ENCODE assay signal across 1 cellular context in the genomic region with DNA sequence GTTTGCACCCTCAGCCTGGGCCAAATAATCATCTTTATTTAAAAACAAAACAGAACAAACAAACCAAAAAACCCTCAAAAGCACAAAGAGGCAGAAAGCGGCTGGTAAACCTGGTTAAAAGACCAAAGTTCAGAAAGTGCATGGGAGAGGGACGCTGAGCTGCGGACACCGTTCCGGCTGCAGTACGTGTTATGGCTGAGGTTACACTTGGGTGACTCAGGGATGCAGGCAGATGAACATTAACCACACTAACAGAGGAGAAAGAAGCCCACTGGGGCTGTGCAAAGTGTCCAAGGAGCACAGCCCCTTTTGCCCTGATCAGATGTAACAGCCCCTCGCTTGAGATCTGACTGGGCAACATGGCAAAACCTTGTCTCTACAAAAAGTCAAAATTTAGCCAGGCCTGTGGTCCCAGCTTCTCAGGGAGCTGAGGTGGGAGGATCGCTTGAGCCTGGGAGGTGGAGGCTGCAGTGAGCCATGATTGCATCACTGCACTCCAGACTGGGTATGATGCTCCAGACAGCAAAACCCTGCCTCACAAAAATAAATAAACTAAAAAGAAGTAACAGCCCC.
TF ChIP-seq lines count a peak whose summit lies in the region.

No MANE protein-coding gene starts in this region.

TF ChIP-seq in HepG2, 621 proteins besides CTCF, POLR2A, EP300 and RAD21 (continued from another document and continues in another):
- TF ChIP-seq ZBTB10 (CRISPR knock-in tag; IDR thresholded peaks at IDR 0.05; ENCODE audit: borderline replicate concordance), result no peak
- no peak for TF ChIP-seq ZNF337 (CRISPR knock-in tag; IDR thresholded peaks at IDR 0.05; ENCODE audit: borderline replicate concordance, low read depth)
- TF ChIP-seq AGO2 (optimal IDR thresholded peaks at IDR 0.05; ENCODE audit: low read depth, low read length), result no peak
- TF ChIP-seq JUNB (CRISPR knock-in tag; IDR thresholded peaks at IDR 0.05; ENCODE audit: borderline replicate concordance), result no peak
- TF ChIP-seq ISX (CRISPR knock-in tag; conservative IDR thresholded peaks at IDR 0.05), result no peak
- TF ChIP-seq ZNF441 (CRISPR knock-in tag; IDR thresholded peaks at IDR 0.05; ENCODE audit: borderline replicate concordance), result peak; percentile 30; the same call in 1 of the 2 replicates
- TF ChIP-seq ARNT (IDR thresholded peaks at IDR 0.05), result no peak
- TF ChIP-seq ZNF350 (CRISPR knock-in tag; IDR thresholded peaks at IDR 0.05; ENCODE audit: borderline replicate concordance, low read depth), result no peak
- TF ChIP-seq SAP130 (CRISPR knock-in tag; IDR thresholded peaks at IDR 0.05; ENCODE audit: low read depth), result peak; percentile 61
- peak; percentile 71 for TF ChIP-seq ERF (CRISPR knock-in tag; IDR thresholded peaks at IDR 0.05)
- TF ChIP-seq, protein P1, sequence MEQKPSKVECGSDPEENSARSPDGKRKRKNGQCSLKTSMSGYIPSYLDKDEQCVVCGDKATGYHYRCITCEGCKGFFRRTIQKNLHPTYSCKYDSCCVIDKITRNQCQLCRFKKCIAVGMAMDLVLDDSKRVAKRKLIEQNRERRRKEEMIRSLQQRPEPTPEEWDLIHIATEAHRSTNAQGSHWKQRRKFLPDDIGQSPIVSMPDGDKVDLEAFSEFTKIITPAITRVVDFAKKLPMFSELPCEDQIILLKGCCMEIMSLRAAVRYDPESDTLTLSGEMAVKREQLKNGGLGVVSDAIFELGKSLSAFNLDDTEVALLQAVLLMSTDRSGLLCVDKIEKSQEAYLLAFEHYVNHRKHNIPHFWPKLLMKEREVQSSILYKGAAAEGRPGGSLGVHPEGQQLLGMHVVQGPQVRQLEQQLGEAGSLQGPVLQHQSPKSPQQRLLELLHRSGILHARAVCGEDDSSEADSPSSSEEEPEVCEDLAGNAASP (CRISPR knock-in tag; IDR thresholded peaks at IDR 0.05; ENCODE audit: borderline replicate concordance), result peak; percentile 48; the same call in 1 of the 2 replicates
- TF ChIP-seq ZNF607 (CRISPR knock-in tag; IDR thresholded peaks at IDR 0.05; ENCODE audit: borderline replicate concordance), result no peak
- TF ChIP-seq ZGPAT (CRISPR knock-in tag; IDR thresholded peaks at IDR 0.05), result 0 out of 2 replicates have a peak, but pooled peaks have one; percentile 19
- TF ChIP-seq AKNA (CRISPR knock-in tag; IDR thresholded peaks at IDR 0.05; ENCODE audit: borderline replicate concordance), result no peak
- 0 out of 2 replicates have a peak, but pooled peaks have one; percentile 46 for TF ChIP-seq RFXAP (CRISPR knock-in tag; IDR thresholded peaks at IDR 0.05; ENCODE audit: borderline replicate concordance)
- no peak for TF ChIP-seq ZNF547 (CRISPR knock-in tag; IDR thresholded peaks at IDR 0.05)
- TF ChIP-seq KDM2A (CRISPR knock-in tag; IDR thresholded peaks at IDR 0.05; ENCODE audit: borderline replicate concordance, low read depth), result 0 out of 2 replicates have a peak, but pooled peaks have one; percentile 70
- TF ChIP-seq, protein P2, sequence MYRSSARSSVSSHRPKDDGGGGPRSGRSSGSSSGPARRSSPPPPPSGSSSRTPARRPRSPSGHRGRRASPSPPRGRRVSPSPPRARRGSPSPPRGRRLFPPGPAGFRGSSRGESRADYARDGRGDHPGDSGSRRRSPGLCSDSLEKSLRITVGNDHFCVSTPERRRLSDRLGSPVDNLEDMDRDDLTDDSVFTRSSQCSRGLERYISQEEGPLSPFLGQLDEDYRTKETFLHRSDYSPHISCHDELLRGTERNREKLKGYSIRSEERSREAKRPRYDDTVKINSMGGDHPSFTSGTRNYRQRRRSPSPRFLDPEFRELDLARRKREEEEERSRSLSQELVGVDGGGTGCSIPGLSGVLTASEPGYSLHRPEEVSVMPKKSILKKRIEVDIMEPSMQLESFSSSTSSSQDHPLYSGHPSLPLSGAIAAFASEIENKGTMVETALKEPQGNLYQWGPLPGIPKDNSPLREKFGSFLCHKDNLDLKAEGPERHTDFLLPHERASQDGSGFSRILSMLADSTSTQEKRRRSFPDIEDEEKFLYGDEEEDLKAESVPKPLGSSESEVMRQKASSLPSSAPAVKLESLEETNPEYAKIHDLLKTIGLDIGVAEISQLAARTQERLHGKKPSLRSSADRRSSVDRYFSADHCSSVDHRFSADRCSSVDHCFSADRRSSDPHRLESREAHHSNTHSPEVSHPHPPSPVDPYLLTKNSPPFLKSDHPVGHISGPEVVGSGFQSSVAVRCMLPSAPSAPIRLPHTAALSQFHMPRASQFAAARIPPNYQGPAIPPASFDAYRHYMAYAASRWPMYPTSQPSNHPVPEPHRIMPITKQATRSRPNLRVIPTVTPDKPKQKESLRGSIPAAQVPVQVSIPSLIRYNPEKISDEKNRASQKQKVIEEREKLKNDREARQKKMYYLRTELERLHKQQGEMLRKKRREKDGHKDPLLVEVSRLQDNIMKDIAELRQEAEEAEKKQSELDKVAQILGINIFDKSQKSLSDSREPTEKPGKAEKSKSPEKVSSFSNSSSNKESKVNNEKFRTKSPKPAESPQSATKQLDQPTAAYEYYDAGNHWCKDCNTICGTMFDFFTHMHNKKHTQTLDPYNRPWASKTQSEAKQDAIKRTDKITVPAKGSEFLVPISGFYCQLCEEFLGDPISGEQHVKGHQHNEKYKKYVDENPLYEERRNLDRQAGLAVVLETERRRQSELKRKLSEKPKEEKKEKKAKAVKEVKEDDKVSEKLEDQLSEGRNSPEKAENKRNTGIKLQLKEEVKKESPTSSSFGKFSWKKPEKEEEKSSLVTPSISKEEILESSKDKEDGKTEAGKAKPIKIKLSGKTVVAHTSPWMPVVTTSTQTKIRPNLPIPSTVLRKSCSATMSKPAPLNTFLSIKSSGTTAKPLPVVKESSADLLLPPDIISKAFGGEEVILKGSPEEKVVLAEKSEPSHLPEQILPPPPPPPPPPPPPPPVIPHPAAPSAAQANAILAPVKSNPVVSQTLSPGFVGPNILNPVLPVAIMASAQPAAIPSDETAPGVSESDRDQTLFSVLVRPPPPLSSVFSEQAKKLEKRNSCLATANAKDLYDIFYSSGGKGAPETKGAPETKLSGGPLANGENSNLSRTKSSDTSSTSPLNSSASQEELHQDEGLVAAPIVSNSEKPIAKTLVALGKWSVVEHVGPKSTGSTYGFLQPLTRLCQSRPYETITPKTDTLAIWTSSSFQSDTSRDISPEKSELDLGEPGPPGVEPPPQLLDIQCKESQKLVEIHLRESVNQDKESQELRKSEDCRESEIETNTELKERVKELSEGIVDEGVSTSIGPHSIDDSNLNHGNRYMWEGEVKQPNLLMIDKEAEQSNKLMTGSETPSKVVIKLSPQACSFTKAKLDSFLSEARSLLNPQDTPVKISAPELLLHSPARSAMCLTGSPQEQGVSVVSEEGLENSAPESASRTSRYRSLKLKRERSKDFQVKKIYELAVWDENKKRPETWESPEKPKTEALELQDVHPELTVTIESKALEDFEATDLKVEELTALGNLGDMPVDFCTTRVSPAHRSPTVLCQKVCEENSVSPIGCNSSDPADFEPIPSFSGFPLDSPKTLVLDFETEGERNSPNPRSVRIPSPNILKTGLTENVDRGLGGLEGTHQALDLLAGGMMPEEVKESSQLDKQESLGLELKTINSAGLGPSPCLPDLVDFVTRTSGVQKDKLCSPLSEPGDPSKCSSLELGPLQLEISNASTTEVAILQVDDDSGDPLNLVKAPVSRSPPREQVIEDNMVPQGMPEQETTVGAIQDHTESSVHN (CRISPR knock-in tag; IDR thresholded peaks at IDR 0.05), result no peak
- TF ChIP-seq LCORL (IDR thresholded peaks at IDR 0.05), result 0 out of 2 replicates have a peak, but pooled peaks have one; percentile 48
- TF ChIP-seq LCORL (CRISPR knock-in tag; IDR thresholded peaks at IDR 0.05), result peak; percentile 95
